24 cellular contexts compared by ENCODE assay signal in genomic region chr20:19942611-19943010, GRCh38.
DNase-seq lines count a peak whose midpoint lies in the region; ATAC-seq, FAIRE-seq and TF ChIP-seq lines count a peak whose summit lies in the region.
"Had no signal": no experiment of that assay in that cellular context is flagged by ENCODE, and none has a peak within 500 bp of the region (broad histone marks: within the 10 kb centered on the region; RNA-seq: fewer than 3 reads in every experiment).

No MANE protein-coding gene starts in this region.

- H3K27me3 ChIP-seq in HepG2 (ENCODE audit: control insufficient read depth in 1 of 2, insufficient read depth in 2 of 2, low read length in 2 of 2): no peaks in the 10 kb centered on the region
- no peaks in the 10 kb centered on the region for H3K27me3 ChIP-seq in right lobe of liver
- H3K27me3 ChIP-seq in skeletal muscle tissue (ENCODE audit: control insufficient read depth in 3 of 3, insufficient read depth in 3 of 3, low read length in 3 of 3): no peaks in the 10 kb centered on the region
- no peaks in the 10 kb centered on the region for H3K27me3 ChIP-seq in adrenal gland
- H3K27me3 ChIP-seq in neural progenitor cell: no peaks in the 10 kb centered on the region
- H3K27me3 ChIP-seq: MG63 had no signal

- peaks cover 62% of the 10 kb centered on the region for H3K4me1 ChIP-seq in HepG2 (ENCODE audit: insufficient read depth, low read length)
- H3K4me1 ChIP-seq in right lobe of liver: peaks cover 0 to 19% (median 5%) of the 10 kb centered on the region in 4 donors
- H3K4me1 ChIP-seq in kidney (ENCODE audit: control insufficient read depth in 1 of 2, insufficient read depth in 1 of 2, low read depth in 1 of 2, low read length in 2 of 2): peaks cover 23 to 42% of the 10 kb centered on the region in 2 donors
- H3K4me1 ChIP-seq in skeletal muscle tissue (ENCODE audit: control insufficient read depth in 3 of 3, insufficient read depth in 3 of 3, low read length in 3 of 3): peaks cover 35 to 48% (median 44%) of the 10 kb centered on the region in 3 donors
- H3K4me1 ChIP-seq in adrenal gland (replicated peaks in 1 of 2): peaks cover 0 to 35% of the 10 kb centered on the region in 2 donors
- no peaks in the 10 kb centered on the region for H3K4me1 ChIP-seq in neural progenitor cell

- H3K9me3 ChIP-seq in HepG2 (ENCODE audit: low read length) (no peaks in the 10 kb centered on the region), right lobe of liver (no peaks in the 10 kb centered on the region), kidney (ENCODE audit: control insufficient read depth in 1 of 2, low read length in 2 of 2) (no peaks in the 10 kb centered on the region), skeletal muscle tissue (ENCODE audit: control insufficient read depth in 3 of 3, low read length in 3 of 3) (no peaks in the 10 kb centered on the region), adrenal gland (replicated peaks in 1 of 3) (no peaks in the 10 kb centered on the region), neural progenitor cell (ENCODE audit: low read depth) (no peaks in the 10 kb centered on the region)
- H3K9me3 ChIP-seq: A549, MG63 had no signal

- H3K27ac ChIP-seq in HepG2 (ENCODE audit: extremely low read length, insufficient read depth, low read length) (no peak overlapping the region), right lobe of liver (peak overlapping the region in 1 of 3 donors; percentile 23), kidney (ENCODE audit: low read depth in 2 of 2, low read length in 2 of 2) (peak overlapping the region; percentile 51 to 56), skeletal muscle tissue (ENCODE audit: low read depth, low read length) (peak overlapping the region; percentile 45), adrenal gland (peak overlapping the region in 2 of 5 donors; percentile 35 to 50), neural progenitor cell (no peak overlapping the region)
- H3K27ac ChIP-seq: A549, parathyroid adenoma had no signal

- H3K4me3 ChIP-seq in HepG2 (replicated peaks in 1 of 3; ENCODE audit: insufficient read depth in 1 of 3, low read depth in 2 of 3, low read length in 3 of 3) (no peak overlapping the region), right lobe of liver (no peak overlapping the region), kidney (ENCODE audit: low read length in 2 of 2) (no peak overlapping the region), skeletal muscle tissue (ENCODE audit: low read length in 3 of 3) (no peak overlapping the region), adrenal gland (no peak overlapping the region), neural progenitor cell (no peak overlapping the region)
- H3K4me3 ChIP-seq: A549, MG63 had no signal

- no peak overlapping the region for H3K27ac Mint-ChIP-seq in neural progenitor cell
- H3K27ac Mint-ChIP-seq: activated CD4-positive, alpha-beta memory T cell treated with anti-CD3 and anti-CD28 coated beads, Interleukin-2, amount 10 ng/mL, durations not matched to agents 7 days and 5 days; immature natural killer cell had no signal

- DNase-seq in HepG2 (ENCODE audit: low spot score) (no peak), right lobe of liver (no peak), kidney (no peak), NCI-H2081 treated with DMSO at 0.1 percent for 48 hours (lab: John Stamatoyannopoulos, UW) (no peak), adrenal gland (no peak), neural progenitor cell (ENCODE audit: low spot score) (no peak), activated gamma-delta T cell (lab: John Stamatoyannopoulos, UW) (no peak)
- DNase-seq: activated CD4-positive, alpha-beta memory T cell treated with anti-CD3 and anti-CD28 coated beads, Interleukin-2, amount 10 ng/mL, durations not matched to agents 7 days and 5 days; activated CD4-positive, CD25-positive, alpha-beta regulatory T cell; activated gamma-delta T cell treated with Interleukin-2 at 50 U/mL for 16 hours; activated T-cell treated with anti-CD3 and anti-CD28 coated beads for 4 hours; cerebellar nuclear complex; immature natural killer cell; IMR-90; MG63; NCI-H1436 treated with DMSO at 0.1 percent for 48 hours; NCI-H526 treated with DMSO at 0.1 percent for 48 hours; stimulated activated CD4-positive, alpha-beta T cell treated with anti-CD3 and anti-CD28 coated beads, Interleukin-2, amount 100 ng/mL, for 24 hours; stimulated activated naive CD8-positive, alpha-beta T cell treated with anti-CD3 and anti-CD28 coated beads, Interleukin-15, Interleukin-2, amounts not matched to agents 100 U/mL and 50 U/mL, for 24 hours; T1000 had no signal

- intact Hi-C loops in HepG2 (cut with micrococcal nuclease; ENCODE audit: unreplicated experiment) (no loop called here), right lobe of liver (cut with DNase I) (loop anchor here in 1 of 2 donors (10.0 kb wide), 1 partner anchor 292 kb away; no protein-coding TSS in a partner anchor), kidney (cut with DNase I) (no loop called here), adrenal gland (cut with DNase I) (no loop called here)

- H3K4me2 ChIP-seq in HepG2 (ENCODE audit: low read depth, low read length): no peak overlapping the region
- no peak overlapping the region for H3K4me2 ChIP-seq in neural progenitor cell
- H3K4me2 ChIP-seq: A549 had no signal

- CTCF ChIA-PET in HepG2 (lab: Yijun Ruan, JAX; ENCODE audit: low intra/inter-chr PET ratio, low total read pairs): no interaction called here

- FAIRE-seq in HepG2 (lab: Jason Lieb, UNC) (no peak), kidney (lab: Jason Lieb, UNC) (no peak)
- FAIRE-seq: A549, H54 had no signal

- H2AFZ ChIP-seq in HepG2 (ENCODE audit: low read length) (no peak overlapping the region), neural progenitor cell (replicated peaks) (no peak overlapping the region)
- H2AFZ ChIP-seq: parathyroid adenoma had no signal

- H3K9ac ChIP-seq in HepG2 (ENCODE audit: insufficient read depth, low read depth, low read length): no peak overlapping the region
- H3K9ac ChIP-seq in kidney (ENCODE audit: low read length in 2 of 2): no peak overlapping the region
- H3K9ac ChIP-seq in skeletal muscle tissue (ENCODE audit: low read depth in 1 of 3, low read length in 3 of 3): no peak overlapping the region
- no peak overlapping the region for H3K9ac ChIP-seq in neural progenitor cell
- H3K9ac ChIP-seq: parathyroid adenoma had no signal

- H3F3A ChIP-seq in neural progenitor cell (ENCODE audit: low read depth): no peaks in the 10 kb centered on the region

- peaks cover 2% of the 10 kb centered on the region for H3K27me3 Mint-ChIP-seq in neural progenitor cell (ENCODE audit: insufficient read depth, low read depth)

- H3K36me3 Mint-ChIP-seq in neural progenitor cell: peaks cover 4% of the 10 kb centered on the region
- H3K36me3 Mint-ChIP-seq: immature natural killer cell had no signal

- TF ChIP-seq EP300 in HepG2 (IDR thresholded peaks at IDR 0.05; ENCODE audit: low read depth in 2 of 2, low read length in 2 of 2) (no peak), HepG2 (CRISPR knock-in tag; IDR thresholded peaks at IDR 0.05; ENCODE audit: borderline replicate concordance) (no peak)

- TF ChIP-seq RAD21 in HepG2 (CRISPR knock-in tag; IDR thresholded peaks at IDR 0.05): no peak

- peak; percentile 37; the same call in 1 of the 2 replicates for TF ChIP-seq CTCF in HepG2 (CRISPR knock-in tag; IDR thresholded peaks at IDR 0.05)
- no peak for TF ChIP-seq CTCF in right lobe of liver (IDR thresholded peaks at IDR 0.05)
- TF ChIP-seq CTCF in kidney (IDR thresholded peaks at IDR 0.05; ENCODE audit: borderline replicate concordance, extremely low read depth, insufficient read depth): no peak
- no peak for TF ChIP-seq CTCF in adrenal gland (IDR thresholded peaks at IDR 0.05)
- TF ChIP-seq CTCF in neural progenitor cell (IDR thresholded peaks at IDR 0.05): no peak

- H3K36me3 ChIP-seq in HepG2 (replicated peaks in 1 of 2; ENCODE audit: control insufficient read depth in 1 of 2, insufficient read depth in 2 of 2, low read length in 2 of 2): no peaks in the 10 kb centered on the region
- no peaks in the 10 kb centered on the region for H3K36me3 ChIP-seq in right lobe of liver
- H3K36me3 ChIP-seq in kidney (ENCODE audit: control insufficient read depth in 1 of 2, insufficient read depth in 2 of 2, low read length in 2 of 2): peaks cover 4 to 6% of the 10 kb centered on the region in 2 donors
- H3K36me3 ChIP-seq in skeletal muscle tissue (ENCODE audit: control insufficient read depth in 3 of 3, insufficient read depth in 3 of 3, low read length in 3 of 3): peaks cover 2 to 7% (median 4%) of the 10 kb centered on the region in 3 donors
- H3K36me3 ChIP-seq in adrenal gland (replicated peaks in 1 of 2): peaks cover 0 to 5% of the 10 kb centered on the region in 2 donors
- H3K36me3 ChIP-seq in neural progenitor cell: no peaks in the 10 kb centered on the region
- H3K36me3 ChIP-seq: MG63 had no signal

- H4K20me1 ChIP-seq in HepG2 (ENCODE audit: insufficient read depth, low read length): no peaks in the 10 kb centered on the region
- H4K20me1 ChIP-seq in neural progenitor cell (ENCODE audit: low read depth): no peaks in the 10 kb centered on the region

- no peaks in the 10 kb centered on the region for H3K79me2 ChIP-seq in HepG2 (ENCODE audit: insufficient read depth, low read length)
- H3K79me2 ChIP-seq in neural progenitor cell (ENCODE audit: low read depth): no peaks in the 10 kb centered on the region

- in situ Hi-C loops in HepG2 (cut with HindIII; ENCODE audit: extremely low pct_ligation_motif_present, low pct_unique_long_range_greater_than_20kb): no loop called here

- H3K4me3 Mint-ChIP-seq in neural progenitor cell: no peak overlapping the region
- H3K4me3 Mint-ChIP-seq: activated CD4-positive, alpha-beta memory T cell treated with anti-CD3 and anti-CD28 coated beads, Interleukin-2, amount 10 ng/mL, durations not matched to agents 7 days and 5 days had no signal

- 68% methylated on average over 1 of the region's 1 CpG for WGBS in HepG2 (ENCODE audit: low lambda C conversion rate)
- WGBS in right lobe of liver (ENCODE audit: insufficient coverage, low coverage, low lambda C conversion rate, missing lambda C conversion rate): no CpG with 5 or more reads among the region's 1 CpG
- WGBS in adrenal gland, 4 donors: 27 to 97% (median 68%) methylated on average over 1 of the region's 1 CpG

- no TSS peak for BruUV-seq in HepG2 (replicated peaks; lab: Mats Ljungman, UMichigan)

- TF ChIP-seq POLR2A in HepG2 (IDR thresholded peaks at IDR 0.05; ENCODE audit: insufficient read depth in 1 of 2, low read depth in 2 of 2, low read length in 2 of 2) (no peak), right lobe of liver (IDR thresholded peaks at IDR 0.05) (no peak), adrenal gland (IDR thresholded peaks at IDR 0.05) (no peak)

- POLR2A ChIA-PET in HepG2 (lab: Yijun Ruan, JAX): no interaction called here

- H3K9me3 Mint-ChIP-seq in neural progenitor cell: no peaks in the 10 kb centered on the region
- H3K9me3 Mint-ChIP-seq: activated CD4-positive, alpha-beta memory T cell treated with anti-CD3 and anti-CD28 coated beads, Interleukin-2, amount 10 ng/mL, durations not matched to agents 7 days and 5 days; immature natural killer cell had no signal

- H3K4me1 Mint-ChIP-seq in neural progenitor cell: peaks cover 11% of the 10 kb centered on the region

- ATAC-seq in HepG2 (peak; percentile 55), right lobe of liver (no peak)
- ATAC-seq: A549; stimulated activated naive CD8-positive, alpha-beta T cell treated with anti-CD3 and anti-CD28 coated beads, Interleukin-15, Interleukin-2, amounts not matched to agents 100 U/mL and 50 U/mL, for 24 hours had no signal

TF ChIP-seq in HepG2, 621 proteins besides CTCF, POLR2A, EP300 and RAD21 (continues in another document):
- 0 out of 2 replicates have a peak, but pooled peaks have one; percentile 47 for TF ChIP-seq ZNF670 (CRISPR knock-in tag; IDR thresholded peaks at IDR 0.05; ENCODE audit: borderline replicate concordance)

Comparison
In these comparisons a context has a peak if more than half of its experiments do, and no peak if none do; other contexts are left out.
1. H3K27ac ChIP-seq: peak in kidney (2 of 2) and skeletal muscle tissue (single experiment); none in HepG2 (single experiment) and neural progenitor cell (single experiment).